Comparison of ENCODE assay signal across 18 cellular contexts in genomic region chr15:31034152-31034551, GRCh38. TPM values are rescaled to one million over a fixed set of nuclear protein-coding genes. Genes with fewer than 3 reads are reported as not detected.
DNase-seq lines count a peak whose midpoint lies in the region; TF ChIP-seq lines count a peak whose summit lies in the region.
"Had no signal": no experiment of that assay in that cellular context is flagged by ENCODE, and none has a peak within 500 bp of the region (broad histone marks: within the 10 kb centered on the region; RNA-seq: fewer than 3 reads in every experiment).

No MANE protein-coding gene starts in this region.

- H3K9me3 Mint-ChIP-seq in T-helper 2 cell treated with Interferon-gamma antibody and Interleukin-4, amounts not matched to agents 5 μg/mL and 100 μg/mL, for 36 hours: no peaks in the 10 kb centered on the region
- H3K9me3 Mint-ChIP-seq: stimulated activated effector memory CD8-positive, alpha-beta T cell treated with anti-CD3 and anti-CD28 coated beads, Interleukin-12 subunit alpha, Interleukin-12 subunit beta, amount 100 ng/mL, for 72 hours; T-cell had no signal

- DNase-seq in T-helper 2 cell treated with Interferon-gamma antibody and Interleukin-4, amounts not matched to agents 5 μg/mL and 100 μg/mL, for 36 hours (ENCODE audit: low spot score): peak; percentile 2
- DNase-seq in T-helper 2 cell (no peak), NCI-H2171 treated with DMSO at 0.1 percent for 48 hours (lab: John Stamatoyannopoulos, UW) (peak; percentile 80), epithelial cell of proximal tubule (ENCODE audit: low read depth) (no peak), ureter (ENCODE audit: low spot score) (peak; percentile 59), DMS114 treated with DMSO at 0.1 percent for 48 hours (lab: John Stamatoyannopoulos, UW; ENCODE audit: unreplicated experiment) (no peak), NCI-H187 (lab: John Stamatoyannopoulos, UW) (no peak)
- DNase-seq in stimulated activated CD4-positive, alpha-beta T cell treated with anti-CD3 and anti-CD28 coated beads, Interleukin-4, amount 100 ng/mL, for 1 hour: no peak
- DNase-seq: activated gamma-delta T cell, anterior cingulate cortex, colonic mucosa, erythroblast, heart right ventricle, KG1, NCI-H526, T-cell had no signal

- H3K27ac Mint-ChIP-seq in T-helper 2 cell treated with Interferon-gamma antibody and Interleukin-4, amounts not matched to agents 5 μg/mL and 100 μg/mL, for 36 hours: no peak overlapping the region
- H3K27ac Mint-ChIP-seq: stimulated activated effector memory CD8-positive, alpha-beta T cell treated with anti-CD3 and anti-CD28 coated beads, Interleukin-12 subunit alpha, Interleukin-12 subunit beta, amount 100 ng/mL, for 72 hours; T-cell had no signal

- H3K4me3 ChIP-seq in epithelial cell of proximal tubule (ENCODE audit: low read depth, low read length): no peak overlapping the region
- H3K4me3 ChIP-seq: colonic mucosa, heart right ventricle, tibial nerve had no signal

- H3K27me3 Mint-ChIP-seq in T-helper 2 cell treated with Interferon-gamma antibody and Interleukin-4, amounts not matched to agents 5 μg/mL and 100 μg/mL, for 36 hours (ENCODE audit: low read depth): peaks cover 8% of the 10 kb centered on the region

- no peaks in the 10 kb centered on the region for H3K36me3 Mint-ChIP-seq in T-helper 2 cell treated with Interferon-gamma antibody and Interleukin-4, amounts not matched to agents 5 μg/mL and 100 μg/mL, for 36 hours (ENCODE audit: low read depth)
- H3K36me3 Mint-ChIP-seq: stimulated activated effector memory CD8-positive, alpha-beta T cell treated with anti-CD3 and anti-CD28 coated beads, Interleukin-12 subunit alpha, Interleukin-12 subunit beta, amount 100 ng/mL, for 72 hours; T-cell had no signal

- H3K4me3 Mint-ChIP-seq in T-helper 2 cell treated with Interferon-gamma antibody and Interleukin-4, amounts not matched to agents 5 μg/mL and 100 μg/mL, for 36 hours: no peak overlapping the region
- H3K4me3 Mint-ChIP-seq: stimulated activated effector memory CD8-positive, alpha-beta T cell treated with anti-CD3 and anti-CD28 coated beads, Interleukin-12 subunit alpha, Interleukin-12 subunit beta, amount 100 ng/mL, for 72 hours; T-cell had no signal

- peaks cover 7% of the 10 kb centered on the region for H3K4me1 Mint-ChIP-seq in T-helper 2 cell treated with Interferon-gamma antibody and Interleukin-4, amounts not matched to agents 5 μg/mL and 100 μg/mL, for 36 hours (ENCODE audit: low read depth)
- H3K4me1 Mint-ChIP-seq: stimulated activated effector memory CD8-positive, alpha-beta T cell treated with anti-CD3 and anti-CD28 coated beads, Interleukin-12 subunit alpha, Interleukin-12 subunit beta, amount 100 ng/mL, for 72 hours; T-cell had no signal

- peak; percentile 23 for TF ChIP-seq CTCF in epithelial cell of proximal tubule (conservative IDR thresholded peaks at IDR 0.05; ENCODE audit: low read depth, low read length)

RNA-seq across cellular contexts. Expression of gene MTMR10, which starts 42.7 kb away (rescaled TPM):
- total RNA-seq in epithelial cell of proximal tubule: 18.1 and 19.0 TPM in 2 replicates
- total RNA-seq in ureter: 38.9 TPM

Comparison
In these comparisons a context has a peak if more than half of its experiments do, and no peak if none do; other contexts are left out.
1. DNase-seq: peak in T-helper 2 cell treated with Interferon-gamma antibody and Interleukin-4, amounts not matched to agents 5 μg/mL and 100 μg/mL, for 36 hours (single experiment), NCI-H2171 treated with DMSO at 0.1 percent for 48 hours (single experiment) and ureter (single experiment); none in T-helper 2 cell (0 of 5), epithelial cell of proximal tubule (single experiment), DMS114 treated with DMSO at 0.1 percent for 48 hours (single experiment), NCI-H187 (0 of 2) and stimulated activated CD4-positive, alpha-beta T cell treated with anti-CD3 and anti-CD28 coated beads, Interleukin-4, amount 100 ng/mL, for 1 hour (single experiment).